26 cellular contexts compared by ENCODE assay signal in the genomic region with DNA sequence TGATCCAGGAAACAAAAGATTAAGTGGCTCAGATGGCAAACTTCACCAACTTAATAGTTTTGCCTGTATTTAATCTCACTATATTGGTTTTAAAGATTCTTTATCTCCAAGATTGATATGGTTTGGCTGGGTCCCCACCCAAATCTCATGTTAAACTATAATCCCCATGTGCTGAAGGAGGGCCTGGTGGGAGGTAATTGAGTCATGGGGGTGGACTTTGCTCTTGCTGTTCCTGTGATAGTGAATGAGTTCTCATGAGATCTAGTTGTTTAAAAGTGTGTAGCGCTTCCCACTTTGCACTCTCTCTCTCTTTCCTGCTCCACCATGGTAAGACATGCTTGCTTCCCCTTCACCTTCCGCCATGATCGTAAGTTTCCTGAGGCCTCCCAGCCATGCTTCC.
"Had no signal": no experiment of that assay in that cellular context is flagged by ENCODE, and none has a peak within 500 bp of the region (broad histone marks: within the 10 kb centered on the region; RNA-seq: fewer than 3 reads in every experiment).

No MANE protein-coding gene starts in this region.

- H3K9me3 ChIP-seq: pancreas, prostate gland, testis, thyroid gland, upper lobe of right lung had no signal

- H3K27me3 ChIP-seq: left lung, pancreas, stomach, testis, thyroid gland, upper lobe of right lung had no signal

- H3K4me1 ChIP-seq: left lung, lower lobe of right lung, pancreas, prostate gland, testis, thyroid gland had no signal

- H3K36me3 ChIP-seq: left lung, lower lobe of right lung, pancreas, prostate gland, stomach, thyroid gland, upper lobe of right lung had no signal

- H3K4me3 ChIP-seq: left lung, lower lobe of right lung, pancreas, prostate gland, skin epidermis, stomach, testis, thyroid gland, upper lobe of right lung had no signal

- H3K27ac ChIP-seq: left lung, lower lobe of right lung, pancreas, prostate gland, skin epidermis, stomach, testis, thyroid gland, upper lobe of right lung had no signal

- ATAC-seq: left lung; lower lobe of right lung; naive thymus-derived CD4-positive, alpha-beta T cell; natural killer cell treated with Interleukin-12 subunit alpha and Interleukin-12 subunit beta and Interleukin-15 and Interleukin-18, amount 100 ng/mL, for 72 hours; pancreas; right cardiac atrium; sciatic nerve; stimulated activated naive B cell treated with anti-CD40 and anti-IgM and Interleukin-4, amounts not matched to agents 10 μg/mL and 1 μg/mL and 100 μg/mL, for 72 hours; stimulated activated naive CD8-positive, alpha-beta T cell treated with anti-CD3 and anti-CD28 coated beads, Interleukin-15, Interleukin-2, amounts not matched to agents 100 U/mL and 50 U/mL, for 24 hours; upper lobe of right lung had no signal

- DNase-seq: hypothalamus; immature natural killer cell; kidney; lower lobe of right lung; mammary epithelial cell; mesenchymal stem cell; naive thymus-derived CD4-positive, alpha-beta T cell; pancreas; retina; right cardiac atrium; stimulated activated CD4-positive, alpha-beta T cell treated with anti-CD3 and anti-CD28 coated beads, Interleukin-12 subunit alpha, Interleukin-12 subunit beta, amount 100 ng/mL, for 4 hours; stimulated activated CD4-positive, alpha-beta T cell treated with anti-CD3 and anti-CD28 coated beads, Interleukin-15, amount 100 ng/mL, for 24 hours; stimulated activated CD4-positive, alpha-beta T cell treated with anti-CD3 and anti-CD28 coated beads, Interleukin-2, amount 100 ng/mL, for 24 hours; stimulated activated CD4-positive, alpha-beta T cell treated with anti-CD3 and anti-CD28 coated beads, Interleukin-4, amount 100 ng/mL, for 1 hour; stimulated activated naive B cell treated with anti-CD40 and anti-IgM and Interleukin-4, amounts not matched to agents 10 μg/mL and 1 μg/mL and 100 μg/mL, for 72 hours; stimulated activated naive CD8-positive, alpha-beta T cell treated with anti-CD3 and anti-CD28 coated beads, Interleukin-15, Interleukin-2, amounts not matched to agents 100 U/mL and 50 U/mL, for 24 hours; stomach; testis; thyroid gland; trophoblast cell; upper lobe of right lung had no signal
